ENCODE assay signal across 8 cellular contexts in the genomic region with DNA sequence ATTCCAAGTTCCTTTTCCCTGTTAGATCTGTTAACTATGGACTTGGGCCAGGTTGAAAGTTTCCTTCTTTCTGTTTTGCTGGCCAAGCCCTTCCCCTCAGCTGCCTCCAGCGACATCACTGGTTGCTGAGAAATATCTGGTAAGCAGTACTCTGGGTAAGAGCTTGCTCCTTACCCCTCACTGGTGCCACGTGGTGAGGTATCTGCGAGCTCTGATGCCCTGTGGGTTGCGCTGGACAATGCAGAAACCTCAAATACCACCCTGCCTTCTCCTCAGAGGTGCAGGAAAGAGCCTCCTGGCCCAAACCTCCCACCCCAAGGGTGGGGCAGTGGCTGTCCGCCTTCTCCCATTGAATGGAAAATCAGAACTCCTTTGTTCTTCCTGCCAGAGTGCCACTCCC. TPM values are rescaled to one million over a fixed set of nuclear protein-coding genes. Genes with fewer than 3 reads are reported as not detected.
A peak's percentile ranks its signal among the peaks of the same experiment; 100 is the strongest.
DNase-seq lines count a peak whose midpoint lies in the region; TF ChIP-seq lines count a peak whose summit lies in the region.
"Had no signal": no experiment of that assay in that cellular context is flagged by ENCODE, and none has a peak within 500 bp of the region (broad histone marks: within the 10 kb centered on the region; RNA-seq: fewer than 3 reads in every experiment).

No MANE protein-coding gene starts in this region.

- H3K9me3 ChIP-seq in mammary epithelial cell (replicated peaks; ENCODE audit: insufficient read depth, low read length) (no peaks in the 10 kb centered on the region), testis (no peaks in the 10 kb centered on the region), PC-9 (ENCODE audit: insufficient read depth, low read depth) (no peaks in the 10 kb centered on the region), endodermal cell (ENCODE audit: control insufficient read depth, low read length) (no peaks in the 10 kb centered on the region)

- TF ChIP-seq CTCF in LNCaP clone FGC (IDR thresholded peaks at IDR 0.05; ENCODE audit: control insufficient read depth, extremely low read depth, insufficient read depth) = no peak
- TF ChIP-seq CTCF in mammary epithelial cell (conservative IDR thresholded peaks at IDR 0.05 in 1 of 2, IDR thresholded peaks at IDR 0.05 in 1 of 2; ENCODE audit: extremely low read depth in 1 of 2, insufficient read depth in 1 of 2, low read depth in 1 of 2, low read length in 2 of 2) = no peak
- no peak for TF ChIP-seq CTCF in testis (IDR thresholded peaks at IDR 0.05)
- no peak for TF ChIP-seq CTCF in PC-9 (conservative IDR thresholded peaks at IDR 0.05)
- TF ChIP-seq CTCF in endodermal cell (conservative IDR thresholded peaks at IDR 0.05) = no peak

- H3K79me2 ChIP-seq in mammary epithelial cell (ENCODE audit: insufficient read depth, low read length) = peaks cover 8% of the 10 kb centered on the region
- peaks cover 24% of the 10 kb centered on the region; the same call in 1 of the 2 replicates for H3K79me2 ChIP-seq in PC-9 (ENCODE audit: low read depth)

- no peak overlapping the region for H3K27ac Mint-ChIP-seq in endodermal cell

- H3K36me3 Mint-ChIP-seq in endodermal cell (ENCODE audit: low read depth) = no peaks in the 10 kb centered on the region

- no peaks in the 10 kb centered on the region for H4K20me1 ChIP-seq in mammary epithelial cell (ENCODE audit: insufficient read depth, low read length)
- no peaks in the 10 kb centered on the region for H4K20me1 ChIP-seq in PC-9 (ENCODE audit: insufficient read depth)

- POLR2A ChIA-PET in PC-9 (lab: Charles Lee; ENCODE audit: unreplicated experiment) = no interaction called here

- in situ Hi-C loops in mammary epithelial cell (cut with MboI; ENCODE audit: low sequenced_read_pairs in 2 of 2) = no loop called here

- H3K9ac ChIP-seq in mammary epithelial cell (ENCODE audit: insufficient read depth, low read length) = no peak overlapping the region
- no peak overlapping the region for H3K9ac ChIP-seq in endodermal cell (ENCODE audit: extremely low read depth, low read length, poor library complexity, severe bottlenecking)

- H3K9me2 ChIP-seq in PC-9 (ENCODE audit: insufficient read depth) = no peaks in the 10 kb centered on the region

- H3K4me2 ChIP-seq in mammary epithelial cell (ENCODE audit: insufficient read depth, low read depth, low read length) = peak overlapping the region; percentile 25
- H3K4me2 ChIP-seq in PC-9 = no peak overlapping the region; the same call in 1 of the 2 replicates

- DNase-seq in LNCaP clone FGC (ENCODE audit: low read depth) (peak; percentile 28), mammary epithelial cell (peak; percentile 44), lung microvascular endothelial cell (ENCODE audit: low read depth in 2 of 2) (peak; percentile 51 to 64), testis (peak; percentile 62), PC-9 (no peak), endodermal cell (no peak), NCI-H128 (lab: John Stamatoyannopoulos, UW; ENCODE audit: unreplicated experiment) (no peak)
- DNase-seq: NCI-H1092 treated with DMSO at 0.1 percent for 48 hours had no signal

- no peak overlapping the region for H3K4me3 ChIP-seq in LNCaP clone FGC (ENCODE audit: low read depth, low read length)
- H3K4me3 ChIP-seq in mammary epithelial cell (replicated peaks in 1 of 3; ENCODE audit: insufficient read depth in 1 of 3, low read depth in 2 of 3, low read length in 3 of 3) = no peak overlapping the region
- no peak overlapping the region for H3K4me3 ChIP-seq in testis
- no peak overlapping the region for H3K4me3 ChIP-seq in PC-9
- H3K4me3 ChIP-seq in endodermal cell (ENCODE audit: low read length) = no peak overlapping the region

- BruUV-seq in mammary epithelial cell (replicated peaks; lab: Mats Ljungman, UMichigan) = no TSS peak
- no TSS peak for BruUV-seq in PC-9 (replicated peaks; lab: Mats Ljungman, UMichigan)

- no peaks in the 10 kb centered on the region for H3K36me3 ChIP-seq in mammary epithelial cell (ENCODE audit: insufficient read depth, low read length)
- H3K36me3 ChIP-seq in testis (ENCODE audit: low read depth, missing control alignments) = no peaks in the 10 kb centered on the region
- no peaks in the 10 kb centered on the region for H3K36me3 ChIP-seq in PC-9 (ENCODE audit: low read depth)
- no peaks in the 10 kb centered on the region for H3K36me3 ChIP-seq in endodermal cell (ENCODE audit: control insufficient read depth, insufficient read depth, low read length)

- H3K4me1 ChIP-seq in mammary epithelial cell (ENCODE audit: insufficient read depth, low read length) (peaks cover 48% of the 10 kb centered on the region), testis (peaks cover 28% of the 10 kb centered on the region), PC-9 (replicated peaks; ENCODE audit: insufficient read depth) (peaks cover 51% of the 10 kb centered on the region), endodermal cell (ENCODE audit: control insufficient read depth, insufficient read depth, low read length) (no peaks in the 10 kb centered on the region)

- peak overlapping the region; percentile 28 for H3K27ac ChIP-seq in mammary epithelial cell (ENCODE audit: insufficient read depth, low read depth, low read length)
- H3K27ac ChIP-seq in testis = peak overlapping the region; percentile 15 to 67
- no peak overlapping the region for H3K27ac ChIP-seq in PC-9
- no peak overlapping the region for H3K27ac ChIP-seq in endodermal cell (ENCODE audit: low read depth, low read length)

- H3F3A ChIP-seq in PC-9 (ENCODE audit: insufficient read depth, low read depth) = peaks cover 32% of the 10 kb centered on the region

- no peaks in the 10 kb centered on the region for H3K27me3 Mint-ChIP-seq in endodermal cell (ENCODE audit: insufficient read depth)

- 25% methylated on average over 5 of the region's 5 CpGs for WGBS in mammary epithelial cell (ENCODE audit: low coverage, missing lambda C conversion rate)
- 40 to 57% methylated on average over 5 of the region's 5 CpGs for WGBS in testis, 2 donors
- WGBS in endodermal cell (ENCODE audit: insufficient coverage in 1 of 2, insufficient read length in 1 of 2), 2 experiments = 91 to 95% methylated on average over 5 of the region's 5 CpGs

- TF ChIP-seq POLR2A in testis (IDR thresholded peaks at IDR 0.05) = no peak

- intact Hi-C loops in mammary epithelial cell (cut with micrococcal nuclease) (no loop called here), testis (cut with DNase I; ENCODE audit: low total_unique reads) (no loop called here), PC-9 (cut with micrococcal nuclease; ENCODE audit: unreplicated experiment) (no loop called here)

- no peaks in the 10 kb centered on the region for H3K27me3 ChIP-seq in mammary epithelial cell (ENCODE audit: insufficient read depth, low read length)
- no peaks in the 10 kb centered on the region for H3K27me3 ChIP-seq in testis
- no peaks in the 10 kb centered on the region for H3K27me3 ChIP-seq in PC-9 (ENCODE audit: insufficient read depth, low read depth)
- H3K27me3 ChIP-seq in endodermal cell (ENCODE audit: control insufficient read depth, insufficient read depth, low read length, poor library complexity, severe bottlenecking) = no peaks in the 10 kb centered on the region

- H3K4me3 Mint-ChIP-seq in endodermal cell = no peak overlapping the region

- dilution Hi-C loops in mammary epithelial cell (cut with HindIII; ENCODE audit: low sequenced_read_pairs) = no loop called here

- H3K4me1 Mint-ChIP-seq in endodermal cell = peaks cover 6% of the 10 kb centered on the region

- H2AFZ ChIP-seq in mammary epithelial cell (ENCODE audit: low read depth, low read length) (peak overlapping the region; percentile 73), PC-9 (no peak overlapping the region)

- H3K9me3 Mint-ChIP-seq in endodermal cell = peaks cover 2% of the 10 kb centered on the region

- CTCF ChIA-PET in mammary epithelial cell (lab: Charles Lee; ENCODE audit: low non-redundant PET) = no interaction called here
- CTCF ChIA-PET in PC-9 (lab: Charles Lee) = no interaction called here

RNA-seq across cellular contexts. Expression of a gene that starts 42.9 kb away (rescaled TPM):
- total RNA-seq in mammary epithelial cell (10 to 100 TPM; 15.8 to 18.4 TPM), lung microvascular endothelial cell (18.3 and 25.6 TPM in 2 replicates), testis (10 to 100 TPM; 53.6 to 69.7 TPM), PC-9 (2021) (4.9 and 5.8 TPM in 2 replicates), endodermal cell (10 to 100 TPM; 19.5 to 22.7 TPM)
- polyA plus RNA-seq in mammary epithelial cell (4.9 TPM), testis (ENCODE audit: insufficient read depth, low read depth, low replicate concordance) (471 TPM)
- polyA minus RNA-seq in mammary epithelial cell = 41.8 TPM
- 12.3 TPM for polyA plus RNA-seq in endodermal cell (2013, experiment 1 of 2)
- 10.4 TPM for polyA plus RNA-seq in endodermal cell (2013, experiment 2 of 2)

RNA-seq across cellular contexts. Expression of a gene that starts 45.1 kb away (rescaled TPM):
- 10 to 100 TPM; 20.6 to 36.3 TPM for total RNA-seq in mammary epithelial cell
- 13.9 TPM for polyA plus RNA-seq in mammary epithelial cell
- 56.8 TPM for polyA minus RNA-seq in mammary epithelial cell
- total RNA-seq in lung microvascular endothelial cell = 47.7 and 54.6 TPM in 2 replicates
- total RNA-seq in testis = 10 to 100 TPM; 19.3 to 20.8 TPM
- 38.7 TPM for polyA plus RNA-seq in testis (ENCODE audit: insufficient read depth, low read depth, low replicate concordance)
- total RNA-seq in PC-9 (2021) = 19.3 and 20.9 TPM in 2 replicates
- 10 to 100 TPM; 21.9 to 28.8 TPM for total RNA-seq in endodermal cell
- polyA plus RNA-seq in endodermal cell (2013, experiment 1 of 2) = 27.5 TPM
- polyA plus RNA-seq in endodermal cell (2013, experiment 2 of 2) = 27.5 TPM

Comparison
In these comparisons a context has a peak if more than half of its experiments do, and no peak if none do; other contexts are left out.
1. DNase-seq: peak in LNCaP clone FGC (single experiment), mammary epithelial cell (single experiment), lung microvascular endothelial cell (2 of 2) and testis (single experiment); none in PC-9 (0 of 2), endodermal cell (single experiment) and NCI-H128 (single experiment).
2. H3K27ac ChIP-seq: peak in mammary epithelial cell (single experiment) and testis (2 of 2); none in PC-9 (single experiment) and endodermal cell (single experiment).